Comparison of ENCODE assay signal across 8 cellular contexts in the genomic region with DNA sequence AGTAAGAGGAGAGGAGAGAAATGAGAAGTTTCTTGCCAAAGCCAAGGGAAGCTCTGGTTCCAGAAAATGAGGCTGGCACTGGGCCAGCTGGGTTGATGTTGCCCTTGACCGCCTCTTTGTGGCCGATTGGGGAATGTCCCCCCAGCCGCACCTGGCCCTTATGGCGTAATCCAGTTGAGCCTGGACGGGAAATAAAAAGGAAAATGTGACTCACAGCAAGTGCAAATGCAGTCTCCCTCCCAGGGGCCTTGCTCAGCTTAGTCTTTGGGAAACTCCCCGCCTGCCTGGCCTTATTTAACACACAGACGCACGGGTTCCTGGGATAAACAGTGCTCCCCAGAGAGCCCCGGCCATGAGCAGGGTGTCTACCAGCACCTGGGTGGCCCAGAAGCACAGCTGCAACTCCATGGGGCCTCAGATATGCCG.
DNase-seq lines count a peak whose midpoint lies in the region; ATAC-seq and TF ChIP-seq lines count a peak whose summit lies in the region.

No MANE protein-coding gene starts in this region.

- peak overlapping the region; percentile 27 for H4K12ac ChIP-seq in trophoblast cell (ENCODE audit: low read depth, low read length)

- H3K18ac ChIP-seq in trophoblast cell (ENCODE audit: low read length), result peak overlapping the region; percentile 58

- no peak for TF ChIP-seq POLR2A in gastroesophageal sphincter (IDR thresholded peaks at IDR 0.05)

- H3K9me3 ChIP-seq in gastroesophageal sphincter (no peaks in the 10 kb centered on the region), trophoblast cell (ENCODE audit: insufficient read depth, low read depth, low read length) (no peaks in the 10 kb centered on the region)

- no peaks in the 10 kb centered on the region for H3K27me3 ChIP-seq in gastroesophageal sphincter
- H3K27me3 ChIP-seq in trophoblast cell (ENCODE audit: insufficient read depth, low read length), result no peaks in the 10 kb centered on the region

- no peak overlapping the region for H3K4me3 ChIP-seq in AG09309 (ENCODE audit: control insufficient read depth, low read depth, low read length)
- H3K4me3 ChIP-seq in GM12875 (ENCODE audit: low read depth, low read length), result no peak overlapping the region
- H3K4me3 ChIP-seq in WI38 (ENCODE audit: low read depth, low read length), result no peak overlapping the region
- H3K4me3 ChIP-seq in gastroesophageal sphincter, result no peak overlapping the region
- no peak overlapping the region for H3K4me3 ChIP-seq in trophoblast cell (ENCODE audit: low read depth, low read length)

- peak overlapping the region; percentile 78 for H4K8ac ChIP-seq in trophoblast cell (ENCODE audit: low read depth, low read length)

- H3K4me1 ChIP-seq in gastroesophageal sphincter (peaks cover 0 to 27% (median 4%) of the 10 kb centered on the region in 3 donors), trophoblast cell (ENCODE audit: control insufficient read depth in 1 of 2, insufficient read depth in 2 of 2, low read length in 2 of 2) (peaks cover 30 to 31% of the 10 kb centered on the region in 2 experiments)

- no peaks in the 10 kb centered on the region for H3K36me3 Mint-ChIP-seq in HFFc6 (ENCODE audit: low read depth)

- TF ChIP-seq EP300 in gastroesophageal sphincter (IDR thresholded peaks at IDR 0.05), result no peak

- H3K36me3 ChIP-seq in gastroesophageal sphincter (peaks cover 0 to 6% of the 10 kb centered on the region in 2 donors), trophoblast cell (ENCODE audit: control insufficient read depth in 1 of 2, insufficient read depth in 2 of 2, low read length in 2 of 2) (peaks cover 18 to 19% of the 10 kb centered on the region in 2 experiments)

- peak overlapping the region; percentile 61 for H3K4ac ChIP-seq in trophoblast cell (ENCODE audit: low read depth, low read length)

- peak overlapping the region; percentile 82 for H2BK12ac ChIP-seq in trophoblast cell (ENCODE audit: low read length)

- peak; percentile 91 for ATAC-seq in gastroesophageal sphincter

- H3K27ac ChIP-seq in gastroesophageal sphincter (peak overlapping the region in 3 of 4 donors; percentile 40 to 75 (median 53)), trophoblast cell (ENCODE audit: low read depth, low read length) (peak overlapping the region; percentile 100)

- H3K9me3 Mint-ChIP-seq in HFFc6, result no peaks in the 10 kb centered on the region

- no peak overlapping the region for H3K4me3 Mint-ChIP-seq in HFFc6

- TF ChIP-seq CTCF in AG09309 (IDR thresholded peaks at IDR 0.05; ENCODE audit: control insufficient read depth, insufficient read depth, low read depth, low read length, missing control alignments), result peak; percentile 65
- peak; percentile 28; the same call in 1 of the 2 replicates for TF ChIP-seq CTCF in GM12875 (IDR thresholded peaks at IDR 0.05; ENCODE audit: borderline replicate concordance, insufficient read depth, low read depth, low read length)
- peak; percentile 59 for TF ChIP-seq CTCF in HFFc6 (IDR thresholded peaks at IDR 0.05)
- TF ChIP-seq CTCF in WI38 (IDR thresholded peaks at IDR 0.05; ENCODE audit: low read depth, low read length), result peak; percentile 37
- peak in 3 of 4 experiments; percentile 44 to 52 (median 51) for TF ChIP-seq CTCF in gastroesophageal sphincter (IDR thresholded peaks at IDR 0.05)

- 6 to 22% methylated on average over 3 to 6 of the region's 10 CpGs for WGBS in gastroesophageal sphincter (ENCODE audit: low coverage in 1 of 2), 2 donors
- WGBS in trophoblast cell (ENCODE audit: extremely low coverage, insufficient coverage, insufficient read length), result no CpG with 5 or more reads among the region's 10 CpGs

- peak overlapping the region; percentile 99 for H2BK5ac ChIP-seq in trophoblast cell (ENCODE audit: low read depth, low read length, poor library complexity)

- H2AFZ ChIP-seq in trophoblast cell (ENCODE audit: insufficient read depth, low read length, poor library complexity), result no peak overlapping the region

- H3K27me3 Mint-ChIP-seq in HFFc6 (ENCODE audit: insufficient read depth), result peaks cover under 1% of the 10 kb centered on the region

- peak overlapping the region; percentile 7 for H3K4me2 ChIP-seq in trophoblast cell (ENCODE audit: low read length)

- peaks cover 8% of the 10 kb centered on the region; the same call in 1 of the 2 replicates for H3K4me1 Mint-ChIP-seq in HFFc6 (ENCODE audit: low read depth)

- no peak overlapping the region for H3K23ac ChIP-seq in trophoblast cell (ENCODE audit: low read length)

- DNase-seq in AG09309 (ENCODE audit: low read depth) (peak; percentile 95), HFFc6 (peak; percentile 75), M059J (ENCODE audit: low read depth) (peak; percentile 88), trophoblast cell (peak; percentile 80 to 84)
- DNase-seq in central memory CD4-positive, alpha-beta T cell, result no peak

- H4K91ac ChIP-seq in trophoblast cell (ENCODE audit: low read depth, low read length), result peak overlapping the region; percentile 97

- peaks cover 13% of the 10 kb centered on the region for H3K79me2 ChIP-seq in trophoblast cell (ENCODE audit: control insufficient read depth, insufficient read depth, low read length, poor library complexity)

- H2AK5ac ChIP-seq in trophoblast cell (ENCODE audit: low read length), result peak overlapping the region; percentile 65

- H3K14ac ChIP-seq in trophoblast cell (ENCODE audit: low read length), result peak overlapping the region; percentile 92

- H3K79me1 ChIP-seq in trophoblast cell (ENCODE audit: low read length), result peaks cover 42% of the 10 kb centered on the region

- peak overlapping the region; percentile 55 for H3K9ac ChIP-seq in trophoblast cell (ENCODE audit: low read length)

- H3K27ac Mint-ChIP-seq in HFFc6, result no peak overlapping the region

- H2BK120ac ChIP-seq in trophoblast cell (ENCODE audit: insufficient read depth, low read length, poor library complexity), result peak overlapping the region; percentile 98
